ENCODE assay signal across 19 cellular contexts in the genomic region with DNA sequence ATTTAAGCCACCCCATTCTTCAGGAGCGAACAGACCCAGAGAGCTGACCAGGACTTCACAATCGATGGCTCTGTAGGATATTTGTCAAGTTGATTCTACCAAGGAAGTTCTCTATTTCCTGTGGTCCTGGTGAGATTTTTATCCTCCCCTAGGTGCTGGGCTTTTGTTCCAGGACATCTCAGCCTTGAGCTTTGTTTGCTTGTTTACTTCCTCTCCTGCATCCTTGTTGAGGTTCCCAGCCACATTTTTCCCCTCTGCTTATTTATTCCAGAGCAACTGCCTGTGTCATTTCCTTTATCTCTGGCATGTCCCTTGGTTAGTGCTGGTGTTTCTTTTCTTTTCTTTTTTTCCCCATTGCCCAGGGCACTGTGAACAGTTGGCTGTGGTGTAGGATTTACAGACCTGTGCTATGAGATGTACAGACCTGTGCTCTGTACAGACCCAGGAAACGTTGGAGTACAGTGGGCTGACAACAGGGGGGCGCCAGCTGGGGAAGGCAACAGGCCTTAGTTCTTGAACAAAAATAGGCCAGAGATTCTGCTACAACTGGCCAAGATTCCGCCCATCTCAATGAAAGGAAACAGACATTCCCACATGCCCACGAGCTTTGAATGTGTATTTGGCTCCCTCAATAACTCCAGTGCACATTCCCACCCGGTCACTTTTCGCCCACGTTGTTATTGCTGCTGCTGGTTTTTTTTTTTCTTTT.
DNase-seq lines count a peak whose midpoint lies in the region; ATAC-seq and TF ChIP-seq lines count a peak whose summit lies in the region.
"Had no signal": no experiment of that assay in that cellular context is flagged by ENCODE, and none has a peak within 500 bp of the region (broad histone marks: within the 10 kb centered on the region; RNA-seq: fewer than 3 reads in every experiment).

No MANE protein-coding gene starts in this region.

- TF ChIP-seq EP300 in sigmoid colon (IDR thresholded peaks at IDR 0.05), result no peak

- no peak for DNase-seq in HFFc6
- peak; percentile 49 for DNase-seq in astrocyte of the hippocampus (ENCODE audit: low read depth, low spot score)
- DNase-seq in left cardiac atrium, result peak; percentile 24
- DNase-seq in sigmoid colon, result no peak
- no peak for DNase-seq in amygdala (lab: John Stamatoyannopoulos, UW)
- DNase-seq in DMS79 treated with DMSO at 0.1 percent for 48 hours (lab: John Stamatoyannopoulos, UW), result no peak
- no peak for DNase-seq in GM20000 (ENCODE audit: low spot score)
- DNase-seq: activated CD4-positive, alpha-beta memory T cell treated with anti-CD3 and anti-CD28 coated beads, Interleukin-2, amount 10 ng/mL, durations not matched to agents 7 days and 5 days; activated gamma-delta T cell treated with Interleukin-2 at 50 U/mL for 16 hours; CD4-positive, CD25-positive, alpha-beta regulatory T cell; cerebellar nuclear complex; midbrain; NCI-H345; PC-3; psoas muscle; T1000 had no signal

- H3K4me3 Mint-ChIP-seq in HFFc6, result peak overlapping the region; percentile 8; the same call in 1 of the 2 replicates
- H3K4me3 Mint-ChIP-seq: activated CD4-positive, alpha-beta memory T cell treated with anti-CD3 and anti-CD28 coated beads, Interleukin-2, amount 10 ng/mL, durations not matched to agents 7 days and 5 days; CD4-positive, CD25-positive, alpha-beta regulatory T cell; stimulated activated memory B cell treated with anti-CD40 and anti-IgM and Interleukin-4, amounts not matched to agents 10 μg/mL and 1 μg/mL and 100 μg/mL, for 72 hours had no signal

- no peak overlapping the region for H3K4me3 ChIP-seq in sigmoid colon
- H3K4me3 ChIP-seq: psoas muscle had no signal

- no peaks in the 10 kb centered on the region for H3K36me3 Mint-ChIP-seq in HFFc6 (ENCODE audit: low read depth)
- H3K36me3 Mint-ChIP-seq: CD4-positive, CD25-positive, alpha-beta regulatory T cell; stimulated activated memory B cell treated with anti-CD40 and anti-IgM and Interleukin-4, amounts not matched to agents 10 μg/mL and 1 μg/mL and 100 μg/mL, for 72 hours had no signal

- intact Hi-C loops in left cardiac atrium (cut with DNase I), result no loop called here
- intact Hi-C loops in sigmoid colon (cut with DNase I), result no loop called here

- ATAC-seq in left cardiac atrium, result peak; percentile 68 to 78
- ATAC-seq in HG03442 (IDR thresholded peaks at IDR 0.05; ENCODE audit: unreplicated experiment), result no peak
- ATAC-seq: esophagus mucosa; PC-3; psoas muscle; stimulated activated memory B cell treated with anti-CD40 and anti-IgM and Interleukin-4, amounts not matched to agents 10 μg/mL and 1 μg/mL and 100 μg/mL, for 72 hours had no signal

- H3K36me3 ChIP-seq in sigmoid colon, result no peaks in the 10 kb centered on the region

- no peaks in the 10 kb centered on the region for H3K9me3 ChIP-seq in sigmoid colon
- H3K9me3 ChIP-seq: psoas muscle had no signal

- peaks cover 0 to 35% (median 17%) of the 10 kb centered on the region in 4 donors for H3K4me1 ChIP-seq in sigmoid colon
- H3K4me1 ChIP-seq: psoas muscle had no signal

- no peaks in the 10 kb centered on the region for H3K9me3 Mint-ChIP-seq in HFFc6
- H3K9me3 Mint-ChIP-seq: activated CD4-positive, alpha-beta memory T cell treated with anti-CD3 and anti-CD28 coated beads, Interleukin-2, amount 10 ng/mL, durations not matched to agents 7 days and 5 days; stimulated activated memory B cell treated with anti-CD40 and anti-IgM and Interleukin-4, amounts not matched to agents 10 μg/mL and 1 μg/mL and 100 μg/mL, for 72 hours had no signal

- TF ChIP-seq POLR2A in sigmoid colon (IDR thresholded peaks at IDR 0.05), result no peak

- 80 to 88% methylated on average over 9 of the region's 9 CpGs for WGBS in sigmoid colon, 2 donors

- peak overlapping the region in 3 of 4 donors; percentile 45 to 62 (median 57) for H3K27ac ChIP-seq in sigmoid colon
- H3K27ac ChIP-seq: psoas muscle had no signal

- H3K27ac Mint-ChIP-seq in HFFc6, result peak overlapping the region; percentile 12; the same call in 1 of the 2 replicates
- H3K27ac Mint-ChIP-seq: activated CD4-positive, alpha-beta memory T cell treated with anti-CD3 and anti-CD28 coated beads, Interleukin-2, amount 10 ng/mL, durations not matched to agents 7 days and 5 days; CD4-positive, CD25-positive, alpha-beta regulatory T cell; stimulated activated memory B cell treated with anti-CD40 and anti-IgM and Interleukin-4, amounts not matched to agents 10 μg/mL and 1 μg/mL and 100 μg/mL, for 72 hours had no signal

- TF ChIP-seq CTCF in HFFc6 (IDR thresholded peaks at IDR 0.05) (no peak), sigmoid colon (IDR thresholded peaks at IDR 0.05) (no peak), GM20000 (IDR thresholded peaks at IDR 0.05; ENCODE audit: extremely low read depth, missing control alignments) (no peak)

- H3K4me1 Mint-ChIP-seq in HFFc6 (ENCODE audit: low read depth), result peaks cover 74% of the 10 kb centered on the region
- H3K4me1 Mint-ChIP-seq: activated CD4-positive, alpha-beta memory T cell treated with anti-CD3 and anti-CD28 coated beads, Interleukin-2, amount 10 ng/mL, durations not matched to agents 7 days and 5 days; CD4-positive, CD25-positive, alpha-beta regulatory T cell; stimulated activated memory B cell treated with anti-CD40 and anti-IgM and Interleukin-4, amounts not matched to agents 10 μg/mL and 1 μg/mL and 100 μg/mL, for 72 hours had no signal

- H3K27me3 ChIP-seq in sigmoid colon, result no peaks in the 10 kb centered on the region

- no peaks in the 10 kb centered on the region for H3K27me3 Mint-ChIP-seq in HFFc6 (ENCODE audit: insufficient read depth)
- H3K27me3 Mint-ChIP-seq: activated CD4-positive, alpha-beta memory T cell treated with anti-CD3 and anti-CD28 coated beads, Interleukin-2, amount 10 ng/mL, durations not matched to agents 7 days and 5 days; stimulated activated memory B cell treated with anti-CD40 and anti-IgM and Interleukin-4, amounts not matched to agents 10 μg/mL and 1 μg/mL and 100 μg/mL, for 72 hours had no signal

Comparison
In these comparisons a context has a peak if more than half of its experiments do, and no peak if none do; other contexts are left out.
1. DNase-seq: peak in astrocyte of the hippocampus (single experiment) and left cardiac atrium (single experiment); none in HFFc6 (single experiment), sigmoid colon (single experiment), amygdala (0 of 56), DMS79 treated with DMSO at 0.1 percent for 48 hours (single experiment) and GM20000 (single experiment).